In genomic region chr2:144479659-144480058, GRCh38 we compare ENCODE assay signal across 13 cellular contexts. TPM values are rescaled to one million over a fixed set of nuclear protein-coding genes. Genes with fewer than 3 reads are reported as not detected.
DNase-seq lines count a peak whose midpoint lies in the region; ATAC-seq, FAIRE-seq and TF ChIP-seq lines count a peak whose summit lies in the region.
"Had no signal": no experiment of that assay in that cellular context is flagged by ENCODE, and none has a peak within 500 bp of the region (broad histone marks: within the 10 kb centered on the region; RNA-seq: fewer than 3 reads in every experiment).

No MANE protein-coding gene starts in this region.

- no peak overlapping the region for H2BK20ac ChIP-seq in H1 (ENCODE audit: low read length)

- no peak for TF ChIP-seq CTCF in GM10248 (IDR thresholded peaks at IDR 0.05; ENCODE audit: control extremely low read depth, extremely low read depth, low read depth, missing control alignments)
- no peak for TF ChIP-seq CTCF in H1 (IDR thresholded peaks at IDR 0.05; ENCODE audit: control extremely low read depth in 1 of 3, insufficient read depth in 1 of 3, low read depth in 1 of 3, low read length in 3 of 3)
- TF ChIP-seq CTCF in neural crest cell (conservative IDR thresholded peaks at IDR 0.05), result no peak

- H3K79me2 ChIP-seq in H1 (ENCODE audit: control insufficient read depth in 1 of 2, insufficient read depth in 2 of 2, low read length in 2 of 2), result no peaks in the 10 kb centered on the region

- H3K36me3 ChIP-seq in H1 (ENCODE audit: control insufficient read depth in 2 of 4, insufficient read depth in 4 of 4, low read length in 3 of 4), result no peaks in the 10 kb centered on the region

- H3K18ac ChIP-seq in H1 (ENCODE audit: extremely low read depth, low read length), result 0 out of 2 replicates have a peak overlapping the region, but pooled peaks have one; percentile 34

- no peak for TF ChIP-seq POLR2A in H1 (IDR thresholded peaks at IDR 0.05; ENCODE audit: control extremely low read depth in 1 of 2, low read depth in 2 of 2, low read length in 2 of 2)

- H3K9ac ChIP-seq in H1 (replicated peaks in 1 of 4; ENCODE audit: extremely low read depth in 1 of 4, low read depth in 3 of 4, low read length in 3 of 4), result no peak overlapping the region

- no peaks in the 10 kb centered on the region for H3K9me3 ChIP-seq in H1 (ENCODE audit: insufficient read depth in 2 of 2, low read depth in 1 of 2, low read length in 1 of 2)

- H4K5ac ChIP-seq in H1 (ENCODE audit: insufficient read length, low read depth, low read length), result no peak overlapping the region

- H4K91ac ChIP-seq in H1 (replicated peaks; ENCODE audit: insufficient read length, low read length), result no peak overlapping the region

- no peak overlapping the region for H2BK5ac ChIP-seq in H1 (ENCODE audit: low read depth, low read length)

- H3K4me2 ChIP-seq in H1 (ENCODE audit: insufficient read depth in 1 of 2, low read depth in 2 of 2, low read length in 2 of 2), result peak overlapping the region; percentile 30 to 36

- no peak overlapping the region for H2AK5ac ChIP-seq in H1 (ENCODE audit: low read depth, low read length)

- H3K4me3 ChIP-seq in H1 (ENCODE audit: extremely low read depth in 1 of 4, insufficient read depth in 2 of 4, low read depth in 3 of 4, low read length in 4 of 4), result no peak overlapping the region
- H3K4me3 ChIP-seq: lung had no signal

- DNase-seq in GM10248 (ENCODE audit: extremely low spot score), result peak; percentile 12
- peak; percentile 66 for DNase-seq in NCI-H1048 (lab: John Stamatoyannopoulos, UW)
- no peak for DNase-seq in H1 (ENCODE audit: low read depth in 1 of 2, low spot score in 2 of 2)
- no peak for DNase-seq in neural crest cell (ENCODE audit: low read depth, low spot score)
- DNase-seq in urothelium cell line (ENCODE audit: low spot score), result no peak
- DNase-seq in activated CD8-positive, alpha-beta memory T cell treated with anti-CD3 and anti-CD28 coated beads, Interleukin-2, amount 50 U/mL, for 48 hours, result no peak
- DNase-seq: activated T-cell treated with anti-CD3 and anti-CD28 coated beads, Interleukin-2, amount 50 U/mL, for 1 hour; NCI-H2029; NK-92 treated with Interleukin-12 subunit alpha and Interleukin-12 subunit beta, amount 100 ng/mL, for 24 hours had no signal

- H3K4me1 Mint-ChIP-seq in neural crest cell, result peaks cover 82% of the 10 kb centered on the region

- H3K9me3 Mint-ChIP-seq in neural crest cell, result no peaks in the 10 kb centered on the region

- H3K23me2 ChIP-seq in H1 (ENCODE audit: low read depth, low read length), result no peaks in the 10 kb centered on the region

- no peak overlapping the region for H2AFZ ChIP-seq in H1 (ENCODE audit: low read length)

- no peak overlapping the region for H3K4me3 Mint-ChIP-seq in neural crest cell

- peaks cover 0 to 18% (median 9%) of the 10 kb centered on the region in 4 experiments; a peak in 5 of 7 replicates for H3K4me1 ChIP-seq in H1 (replicated peaks in 1 of 4; ENCODE audit: control insufficient read depth in 3 of 4, insufficient read depth in 4 of 4, low read length in 3 of 4)

- H4K8ac ChIP-seq in H1 (ENCODE audit: extremely low read depth, insufficient read depth, low read length), result no peak overlapping the region

- WGBS in H1 (ENCODE audit: extremely low coverage in 1 of 2, insufficient coverage in 1 of 2, insufficient read length in 1 of 2, insufficient replicate concordance in 2 of 2, low coverage in 1 of 2, low lambda C conversion rate in 2 of 2, missing lambda C conversion rate in 1 of 2), 2 experiments, result 28% methylated on average over 8 of the region's 8 CpGs; no CpG with 5 or more reads in 1 of the 2 experiments

- no peak overlapping the region for H3K14ac ChIP-seq in H1 (ENCODE audit: insufficient read length)

- H3K27me3 ChIP-seq in H1 (replicated peaks in 1 of 4; ENCODE audit: control insufficient read depth in 3 of 4, extremely low read depth in 1 of 4, insufficient read depth in 3 of 4, low read length in 3 of 4), result no peaks in the 10 kb centered on the region

- no peaks in the 10 kb centered on the region for H4K20me1 ChIP-seq in H1 (replicated peaks in 1 of 2; ENCODE audit: control insufficient read depth in 1 of 2, insufficient read depth in 2 of 2, low read length in 2 of 2)

- FAIRE-seq in H1 (lab: Jason Lieb, UNC) (no peak), urothelium cell line (lab: Jason Lieb, UNC) (no peak)
- FAIRE-seq: endometrium had no signal

- peaks cover 19% of the 10 kb centered on the region for H3K36me3 Mint-ChIP-seq in neural crest cell (ENCODE audit: low read depth)

- H3K27ac Mint-ChIP-seq in neural crest cell (ENCODE audit: unreplicated experiment), result peak overlapping the region; percentile 8

- CTCF ChIA-PET in GM10248 (lab: Yijun Ruan, JAX), result interaction anchor here (0.9 to 3.7 kb wide), 5 partner anchors 9 to 30 kb away, joined by 3 to 10 read pairs (median 3); no protein-coding TSS in a partner anchor
- CTCF ChIA-PET in H1 (lab: Charles Lee; ENCODE audit: partially characterized antibody), result interaction anchor here (2.0 to 5.1 kb wide), 2 partner anchors 11 to 30 kb away, joined by 6 to 51 read pairs; no protein-coding TSS in a partner anchor

- H2BK15ac ChIP-seq in H1 (ENCODE audit: low read length), result no peak overlapping the region

- H2BK12ac ChIP-seq in H1 (ENCODE audit: low read depth, low read length), result no peak overlapping the region

- ATAC-seq in HG02870 (IDR thresholded peaks at IDR 0.05; ENCODE audit: unreplicated experiment) (no peak), SK-N-SH treated with all-trans-retinoic acid at 6 μM for 48 hours (no peak)

- H3K27ac ChIP-seq in H1 (ENCODE audit: low read depth, low read length), result no peak overlapping the region; the same call in 1 of the 2 replicates

- H3K23ac ChIP-seq in H1 (ENCODE audit: insufficient read length), result no peak overlapping the region

- H2BK120ac ChIP-seq in H1 (replicated peaks; ENCODE audit: low read depth, low read length), result no peak overlapping the region

- H3K79me1 ChIP-seq in H1 (ENCODE audit: low read depth, low read length), result no peaks in the 10 kb centered on the region

- no peaks in the 10 kb centered on the region for H3K27me3 Mint-ChIP-seq in neural crest cell (ENCODE audit: low read depth)

- POLR2A ChIA-PET in GM10248 (lab: Yijun Ruan, JAX) (no interaction called here), H1 (lab: Charles Lee; ENCODE audit: partially characterized antibody) (interaction anchor here (1.9 to 2.0 kb wide), 2 partner anchors 10 to 31 kb away, joined by 4 to 7 read pairs; no protein-coding TSS in a partner anchor)

- H3K56ac ChIP-seq in H1 (replicated peaks; ENCODE audit: insufficient read length, low read depth, low read length), result no peak overlapping the region

- no peak overlapping the region for H3K4ac ChIP-seq in H1 (replicated peaks; ENCODE audit: insufficient read length, low read depth, low read length)

- TF ChIP-seq RAD21 in H1 (IDR thresholded peaks at IDR 0.05 in 1 of 2, conservative IDR thresholded peaks at IDR 0.05 in 1 of 2; ENCODE audit: low read depth in 2 of 2, low read length in 2 of 2), result no peak

- no peak for TF ChIP-seq EP300 in H1 (IDR thresholded peaks at IDR 0.05; ENCODE audit: borderline replicate concordance in 1 of 2, low read depth in 2 of 2, low read length in 2 of 2)

TF ChIP-seq in H1, 55 proteins besides CTCF, POLR2A, EP300 and RAD21 (continues in another document):
- TF ChIP-seq ASH2L (IDR thresholded peaks at IDR 0.05; ENCODE audit: low read length) (no peak), SP1 (IDR thresholded peaks at IDR 0.05; ENCODE audit: low read depth, low read length) (no peak), CTBP2 (IDR thresholded peaks at IDR 0.05; ENCODE audit: borderline replicate concordance, insufficient read depth, insufficient read length, low read length) (no peak), FOSL1 (IDR thresholded peaks at IDR 0.05; ENCODE audit: insufficient read depth, low read depth, low read length) (no peak), CEBPB (IDR thresholded peaks at IDR 0.05; ENCODE audit: low read depth, low read length) (no peak), SIN3A (conservative IDR thresholded peaks at IDR 0.05 in 1 of 2, IDR thresholded peaks at IDR 0.05 in 1 of 2; ENCODE audit: low read depth in 1 of 2, low read length in 2 of 2) (no peak), SRF (IDR thresholded peaks at IDR 0.05; ENCODE audit: low read depth, low read length) (no peak), CBX5 (IDR thresholded peaks at IDR 0.05; ENCODE audit: low read depth, low read length) (no peak), SIX5 (IDR thresholded peaks at IDR 0.05; ENCODE audit: low read depth, low read length) (no peak), SAP30 (IDR thresholded peaks at IDR 0.05; ENCODE audit: insufficient read depth, insufficient replicate concordance, low read length) (no peak), KDM4A (IDR thresholded peaks at IDR 0.05; ENCODE audit: low read depth, low read length, severe bottlenecking) (no peak)

TF ChIP-seq in SK-N-SH treated with all-trans-retinoic acid at 6 μM for 48 hours, 23 proteins besides CTCF, POLR2A, EP300 and RAD21 (continues in another document):
- TF ChIP-seq SNAI2 (CRISPR knock-in tag; IDR thresholded peaks at IDR 0.05), result no peak
- TF ChIP-seq ZC3H10 (CRISPR knock-in tag; IDR thresholded peaks at IDR 0.05), result no peak
- no peak for TF ChIP-seq OSR1 (CRISPR knock-in tag; IDR thresholded peaks at IDR 0.05)
- TF ChIP-seq ZNF565 (CRISPR knock-in tag; conservative IDR thresholded peaks at IDR 0.05; ENCODE audit: low read depth), result no peak
- no peak for TF ChIP-seq CSRNP3 (CRISPR knock-in tag; IDR thresholded peaks at IDR 0.05)
- TF ChIP-seq PPARA (CRISPR knock-in tag; IDR thresholded peaks at IDR 0.05; ENCODE audit: borderline replicate concordance), result no peak

RNA-seq across cellular contexts. Expression of gene ZEB2, which starts 40.3 kb away (rescaled TPM):
- 0.13 TPM in 1 of 2 replicates, not detected in the other for total RNA-seq in H1 (2021; fragmentation: NEBNext Ultra II Directional; extraction: Animal tissue kit (Norgen Biotek cat#: 25700))
- polyA plus RNA-seq in H1 (2011; rRNA removed), result 0.22 and 0.38 TPM in 2 replicates
- polyA plus RNA-seq in H1 (2011; cell fraction: cytosol; rRNA removed), result 0.40 TPM
- 1.00 TPM for polyA plus RNA-seq in H1 (2011; cell fraction: nucleus; rRNA removed)
- 0.46 to 0.78 TPM (median 0.66 TPM) in 4 replicates for polyA plus RNA-seq in H1 (2012, experiment 1 of 2)
- 0.07 TPM for polyA plus RNA-seq in H1 (2012, experiment 2 of 2)
- polyA plus RNA-seq in H1 (2013, experiment 1 of 2), result 0.04 TPM
- polyA plus RNA-seq in H1 (2013, experiment 2 of 2), result 0.04 TPM
- 1.2 and 1.6 TPM in 2 replicates for polyA minus RNA-seq in H1 (2011; rRNA and poly(A)+ RNA removed)
- 1.8 TPM for polyA minus RNA-seq in H1 (2011; cell fraction: cytosol; rRNA and poly(A)+ RNA removed)
- polyA minus RNA-seq in H1 (2011; cell fraction: nucleus; rRNA and poly(A)+ RNA removed), result 3.4 TPM
- 192 and 200 TPM in 2 replicates for total RNA-seq in neural crest cell

Comparison
In these comparisons a context has a peak if more than half of its experiments do, and no peak if none do; other contexts are left out.
1. DNase-seq: peak in GM10248 (single experiment) and NCI-H1048 (single experiment); none in H1 (0 of 2), neural crest cell (single experiment), urothelium cell line (single experiment) and activated CD8-positive, alpha-beta memory T cell treated with anti-CD3 and anti-CD28 coated beads, Interleukin-2, amount 50 U/mL, for 48 hours (single experiment).
2. RNA of gene ZEB2, which starts 40.3 kb away (total RNA-seq): 192 to 200 TPM in neural crest cell; 0.13 TPM in H1; every median in the first group is over 100 times any median in the second.